Comparison of ENCODE assay signal across 8 cellular contexts in genomic region chr2:68466361-68466777, GRCh38. TPM values are rescaled to one million over a fixed set of nuclear protein-coding genes. Genes with fewer than 3 reads are reported as not detected.
DNase-seq lines count a peak whose midpoint lies in the region; TF ChIP-seq lines count a peak whose summit lies in the region.

No MANE protein-coding gene starts in this region.

- TF ChIP-seq CTCF in progenitor cell of endocrine pancreas (IDR thresholded peaks at IDR 0.05; ENCODE audit: unreplicated experiment), result no peak

- H3K27me3 Mint-ChIP-seq in activated T-cell treated with anti-CD3 and anti-CD28 coated beads, Interleukin-2, amount 50 U/mL, for 24 hours, result no peaks in the 10 kb centered on the region
- H3K27me3 Mint-ChIP-seq in progenitor cell of endocrine pancreas, result no peaks in the 10 kb centered on the region

- peak overlapping the region; percentile 95 for H3K4me3 Mint-ChIP-seq in activated T-cell treated with anti-CD3 and anti-CD28 coated beads, Interleukin-2, amount 50 U/mL, for 24 hours
- H3K4me3 Mint-ChIP-seq in progenitor cell of endocrine pancreas (ENCODE audit: low read depth), result peak overlapping the region; percentile 97

- no peaks in the 10 kb centered on the region for H3K9me3 Mint-ChIP-seq in activated T-cell treated with anti-CD3 and anti-CD28 coated beads, Interleukin-2, amount 50 U/mL, for 24 hours
- no peaks in the 10 kb centered on the region for H3K9me3 Mint-ChIP-seq in progenitor cell of endocrine pancreas (ENCODE audit: low read depth)

- H3K27ac Mint-ChIP-seq in activated T-cell treated with anti-CD3 and anti-CD28 coated beads, Interleukin-2, amount 50 U/mL, for 24 hours, result peak overlapping the region; percentile 98
- peak overlapping the region; percentile 97 for H3K27ac Mint-ChIP-seq in progenitor cell of endocrine pancreas

- H3K4me1 Mint-ChIP-seq in activated T-cell treated with anti-CD3 and anti-CD28 coated beads, Interleukin-2, amount 50 U/mL, for 24 hours (ENCODE audit: low read depth), result peaks cover 47% of the 10 kb centered on the region
- peaks cover 17% of the 10 kb centered on the region for H3K4me1 Mint-ChIP-seq in progenitor cell of endocrine pancreas (ENCODE audit: low read depth)

- H3K36me3 Mint-ChIP-seq in activated T-cell treated with anti-CD3 and anti-CD28 coated beads, Interleukin-2, amount 50 U/mL, for 24 hours (ENCODE audit: low read depth), result peaks cover 10% of the 10 kb centered on the region
- H3K36me3 Mint-ChIP-seq in progenitor cell of endocrine pancreas (ENCODE audit: insufficient read depth), result no peaks in the 10 kb centered on the region

- DNase-seq in EL, result peak; percentile 65
- DNase-seq in NOMO-1 treated with dmso at 0.1 percent for 144 hours (lab: John Stamatoyannopoulos, UW; ENCODE audit: unreplicated experiment), result peak; percentile 35
- peak; percentile 57 for DNase-seq in activated T-cell treated with anti-CD3 and anti-CD28 coated beads, Interleukin-2, amount 50 U/mL, for 24 hours
- DNase-seq in fibroblast of peridontal ligament (ENCODE audit: extremely low read depth), result peak; percentile 73
- no peak for DNase-seq in progenitor cell of endocrine pancreas (ENCODE audit: low spot score, unreplicated experiment)
- no peak for DNase-seq in COR-L47 (lab: John Stamatoyannopoulos, UW)
- DNase-seq in NCI-H1436 (lab: John Stamatoyannopoulos, UW), result no peak
- DNase-seq in occipital lobe (lab: John Stamatoyannopoulos, UW), result no peak

RNA-seq across cellular contexts. Expression of gene FBXO48, which starts 0.7 kb away (rescaled TPM):
- total RNA-seq in progenitor cell of endocrine pancreas, result 1.2 and 1.5 TPM in 2 replicates
- 0.94 TPM for total RNA-seq in occipital lobe

RNA-seq across cellular contexts. Expression of gene APLF, which starts 1.0 kb away (rescaled TPM):
- 10.6 and 11.6 TPM in 2 replicates for total RNA-seq in progenitor cell of endocrine pancreas
- 12.3 TPM for total RNA-seq in occipital lobe

Comparison
In these comparisons a context has a peak if more than half of its experiments do, and no peak if none do; other contexts are left out.
1. DNase-seq: peak in EL (single experiment), NOMO-1 treated with dmso at 0.1 percent for 144 hours (single experiment), activated T-cell treated with anti-CD3 and anti-CD28 coated beads, Interleukin-2, amount 50 U/mL, for 24 hours (single experiment) and fibroblast of peridontal ligament (single experiment); none in progenitor cell of endocrine pancreas (single experiment), COR-L47 (single experiment), NCI-H1436 (single experiment) and occipital lobe (single experiment).